Comparison of ENCODE assay signal across 9 cellular contexts in the genomic region with DNA sequence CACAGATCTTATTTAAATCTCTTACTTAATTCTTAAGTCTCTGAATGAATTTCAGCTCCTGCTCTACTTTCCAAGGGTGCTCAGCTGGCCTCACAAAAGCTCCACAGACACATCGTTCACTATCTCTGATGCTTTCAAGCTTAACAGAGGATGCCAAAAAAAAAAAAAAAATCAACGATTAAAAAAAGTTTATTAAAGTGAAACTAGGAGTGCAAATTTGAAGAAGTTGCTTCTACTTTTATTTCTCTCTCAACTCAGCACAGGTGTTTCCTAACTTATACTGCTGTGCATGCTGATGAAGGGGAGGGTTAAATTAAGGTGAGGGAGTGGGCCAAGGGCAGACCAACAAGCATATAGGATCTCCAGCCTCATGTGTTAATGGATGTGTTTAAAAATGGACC.
DNase-seq lines count a peak whose midpoint lies in the region; ATAC-seq and TF ChIP-seq lines count a peak whose summit lies in the region.
"Had no signal": no experiment of that assay in that cellular context is flagged by ENCODE, and none has a peak within 500 bp of the region (broad histone marks: within the 10 kb centered on the region; RNA-seq: fewer than 3 reads in every experiment).

No MANE protein-coding gene starts in this region.

- H3K4me1 ChIP-seq in fibroblast of lung (ENCODE audit: control insufficient read depth, extremely low read depth, insufficient read depth, low read length), result no peaks in the 10 kb centered on the region
- H3K4me1 ChIP-seq in rectal smooth muscle tissue (ENCODE audit: control insufficient read depth, insufficient read depth, low read length), result peaks cover 5% of the 10 kb centered on the region

- peaks cover 2% of the 10 kb centered on the region for H3K4me1 Mint-ChIP-seq in activated CD4-positive, alpha-beta memory T cell treated with anti-CD3 and anti-CD28 coated beads for 36 hours (ENCODE audit: low read depth)

- H2AFZ ChIP-seq in fibroblast of lung (ENCODE audit: low read length), result no peak overlapping the region

- H3K27me3 ChIP-seq in fibroblast of lung (ENCODE audit: control insufficient read depth, insufficient read depth, low read length) (no peaks in the 10 kb centered on the region), rectal smooth muscle tissue (ENCODE audit: control insufficient read depth, insufficient read depth, low read length) (no peaks in the 10 kb centered on the region)

- POLR2A ChIA-PET in activated CD4-positive, alpha-beta memory T cell treated with anti-CD3 and anti-CD28 coated beads for 36 hours (lab: Charles Lee), result no interaction called here

- no peaks in the 10 kb centered on the region for H3K9me3 ChIP-seq in fibroblast of lung (ENCODE audit: control insufficient read depth, insufficient read depth, low read depth, low read length)

- no peaks in the 10 kb centered on the region for H3K79me2 ChIP-seq in fibroblast of lung (ENCODE audit: control insufficient read depth, insufficient read depth, low read length)

- peak overlapping the region; percentile 62 for H3K27ac ChIP-seq in fibroblast of lung (ENCODE audit: insufficient read depth, low read length)
- peak overlapping the region; percentile 11 for H3K27ac ChIP-seq in rectal smooth muscle tissue (ENCODE audit: low read depth, low read length)

- peak; percentile 40 for DNase-seq in M059J (ENCODE audit: low read depth)
- DNase-seq in fibroblast of lung (ENCODE audit: low read depth in 2 of 2), result peak; percentile 11 to 34
- DNase-seq in cerebellar nuclear complex (lab: John Stamatoyannopoulos, UW), result no peak
- DNase-seq in activated CD4-positive, alpha-beta memory T cell treated with anti-CD3 and anti-CD28 coated beads for 36 hours, result no peak
- DNase-seq: T-helper 2 cell had no signal

- no peaks in the 10 kb centered on the region for H3K36me3 ChIP-seq in fibroblast of lung (ENCODE audit: control insufficient read depth, insufficient read depth, low read length)
- H3K36me3 ChIP-seq in rectal smooth muscle tissue (ENCODE audit: control insufficient read depth, insufficient read depth, low read length), result no peaks in the 10 kb centered on the region

- intact Hi-C loops in activated CD4-positive, alpha-beta memory T cell treated with anti-CD3 and anti-CD28 coated beads for 36 hours (cut with micrococcal nuclease), result no loop called here

- no peak overlapping the region for H3K4me3 Mint-ChIP-seq in activated CD4-positive, alpha-beta memory T cell treated with anti-CD3 and anti-CD28 coated beads for 36 hours

- H3K36me3 Mint-ChIP-seq in activated CD4-positive, alpha-beta memory T cell treated with anti-CD3 and anti-CD28 coated beads for 36 hours, result no peaks in the 10 kb centered on the region

- no peak overlapping the region for H3K27ac Mint-ChIP-seq in activated CD4-positive, alpha-beta memory T cell treated with anti-CD3 and anti-CD28 coated beads for 36 hours

- H3K4me3 ChIP-seq in fibroblast of lung (replicated peaks in 1 of 4; ENCODE audit: control extremely low read depth in 1 of 4, insufficient read depth in 1 of 4, low read depth in 3 of 4, low read length in 4 of 4) (peak overlapping the region; percentile 32 to 52 (median 39)), rectal smooth muscle tissue (ENCODE audit: low read length) (peak overlapping the region; percentile 33)

- no peaks in the 10 kb centered on the region for H4K20me1 ChIP-seq in fibroblast of lung (ENCODE audit: control insufficient read depth, extremely low read depth, insufficient read depth, low read length)

- CTCF ChIA-PET in activated CD4-positive, alpha-beta memory T cell treated with anti-CD3 and anti-CD28 coated beads for 36 hours (lab: Charles Lee), result no interaction called here

- ATAC-seq in GM18517 (IDR thresholded peaks at IDR 0.05; ENCODE audit: unreplicated experiment) (peak; percentile 50), HG03025 (IDR thresholded peaks at IDR 0.05; ENCODE audit: low FRiP score, unreplicated experiment) (no peak), HG03520 (IDR thresholded peaks at IDR 0.05; ENCODE audit: unreplicated experiment) (no peak)

- H3K9me3 Mint-ChIP-seq in activated CD4-positive, alpha-beta memory T cell treated with anti-CD3 and anti-CD28 coated beads for 36 hours, result no peaks in the 10 kb centered on the region

- H3K9ac ChIP-seq in fibroblast of lung (ENCODE audit: insufficient read depth, low read length), result no peak overlapping the region
- H3K9ac ChIP-seq in rectal smooth muscle tissue (ENCODE audit: low read length), result no peak overlapping the region

- H3K4me2 ChIP-seq in fibroblast of lung (ENCODE audit: extremely low read depth, insufficient read depth, low read length), result peak overlapping the region; percentile 97

- TF ChIP-seq CTCF in fibroblast of lung (conservative IDR thresholded peaks at IDR 0.05 in 1 of 2, IDR thresholded peaks at IDR 0.05 in 1 of 2; ENCODE audit: low read depth in 1 of 2, low read length in 2 of 2), result no peak

- H3K27me3 Mint-ChIP-seq in activated CD4-positive, alpha-beta memory T cell treated with anti-CD3 and anti-CD28 coated beads for 36 hours, result no peaks in the 10 kb centered on the region

Comparison
In these comparisons a context has a peak if more than half of its experiments do, and no peak if none do; other contexts are left out.
1. DNase-seq: peak in M059J (single experiment) and fibroblast of lung (2 of 2); none in cerebellar nuclear complex (0 of 2) and activated CD4-positive, alpha-beta memory T cell treated with anti-CD3 and anti-CD28 coated beads for 36 hours (single experiment).